Comparison of ENCODE assay signal across 12 cellular contexts in the genomic region with DNA sequence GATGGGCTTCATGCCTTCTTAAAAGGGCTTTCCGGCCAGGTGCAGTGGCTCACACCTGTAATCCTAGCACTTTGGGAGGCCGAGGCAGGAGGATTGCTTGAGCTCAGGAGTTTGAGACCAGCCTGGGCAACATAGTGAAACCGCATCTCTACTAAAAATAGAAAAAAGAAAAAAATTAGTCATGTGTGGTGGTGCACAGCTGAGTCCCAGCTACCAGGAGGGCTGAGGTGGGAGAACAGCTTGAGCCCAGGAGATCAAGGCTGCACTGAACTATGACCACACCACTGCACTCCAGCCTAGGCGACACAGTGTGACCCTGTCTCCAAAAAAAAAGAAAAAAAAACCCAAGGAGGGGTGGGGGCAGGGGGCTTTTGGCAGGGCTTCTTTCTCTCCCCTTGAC. TPM values are rescaled to one million over a fixed set of nuclear protein-coding genes. Genes with fewer than 3 reads are reported as not detected.
DNase-seq lines count a peak whose midpoint lies in the region; ATAC-seq and TF ChIP-seq lines count a peak whose summit lies in the region.
"Had no signal": no experiment of that assay in that cellular context is flagged by ENCODE, and none has a peak within 500 bp of the region (broad histone marks: within the 10 kb centered on the region; RNA-seq: fewer than 3 reads in every experiment).

No MANE protein-coding gene starts in this region.

- H3K4me2 ChIP-seq in mesenchymal stem cell (ENCODE audit: low read length, poor library complexity, severe bottlenecking) = no peak overlapping the region
- H3K4me2 ChIP-seq: smooth muscle cell had no signal

- DNase-seq in CD14-positive monocyte (ENCODE audit: low spot score) (no peak), C1 segment of cervical spinal cord (lab: John Stamatoyannopoulos, UW) (no peak), mesenchymal stem cell (no peak), left lobe of liver (ENCODE audit: low spot score) (no peak), SIG-M5 treated with dmso at 0.1 percent for 504 hours (lab: John Stamatoyannopoulos, UW; ENCODE audit: unreplicated experiment) (no peak)
- DNase-seq: left ventricle myocardium inferior had no signal

- H3K23ac ChIP-seq in mesenchymal stem cell (ENCODE audit: low read length in 2 of 2) = no peak overlapping the region

- no peaks in the 10 kb centered on the region for H3K9me3 ChIP-seq in mesenchymal stem cell (ENCODE audit: control insufficient read depth, low read length)
- H3K9me3 ChIP-seq: left ventricle myocardium inferior had no signal

- no peak overlapping the region for H2AK5ac ChIP-seq in mesenchymal stem cell (ENCODE audit: low read length, severe bottlenecking)

- intact Hi-C loops in CD14-positive monocyte (cut with micrococcal nuclease) = loop anchor here in 1 of 2 donors (5.0 kb wide), 1 partner anchor 36 kb away; no protein-coding TSS in a partner anchor

- peaks cover 41% of the 10 kb centered on the region for H3K79me1 ChIP-seq in mesenchymal stem cell (replicated peaks; ENCODE audit: low read length, poor library complexity, severe bottlenecking)

- no peak overlapping the region for H3K18ac ChIP-seq in mesenchymal stem cell (ENCODE audit: low read depth in 1 of 2, low read length in 2 of 2)

- H2BK15ac ChIP-seq in mesenchymal stem cell (ENCODE audit: low read depth, poor library complexity, severe bottlenecking) = no peak overlapping the region

- H3K4me1 Mint-ChIP-seq in CD14-positive monocyte = peaks cover 55% of the 10 kb centered on the region

- 100% methylated on average over 2 of the region's 4 CpGs for WGBS in mesenchymal stem cell

- no peak overlapping the region for H2BK5ac ChIP-seq in mesenchymal stem cell (ENCODE audit: low read depth, low read length, poor library complexity, severe bottlenecking)

- no peaks in the 10 kb centered on the region for H3K27me3 ChIP-seq in mesenchymal stem cell (ENCODE audit: control insufficient read depth in 1 of 2, insufficient read depth in 1 of 2, low read length in 2 of 2)

- ATAC-seq in GM19043 (IDR thresholded peaks at IDR 0.05; ENCODE audit: low read depth, unreplicated experiment) = peak; percentile 87
- peak; percentile 63 for ATAC-seq in HG02623 (IDR thresholded peaks at IDR 0.05; ENCODE audit: unreplicated experiment)
- peak; percentile 57 for ATAC-seq in HG03565 (IDR thresholded peaks at IDR 0.05; ENCODE audit: unreplicated experiment)
- ATAC-seq in left lobe of liver = no peak
- ATAC-seq: Right ventricle myocardium inferior had no signal

- H3K27ac ChIP-seq in mesenchymal stem cell (ENCODE audit: low read length, poor library complexity, severe bottlenecking) = no peak overlapping the region
- H3K27ac ChIP-seq: left ventricle myocardium inferior had no signal

- H3K36me3 ChIP-seq in mesenchymal stem cell (ENCODE audit: control insufficient read depth in 1 of 2, insufficient read depth in 2 of 2, low read depth in 1 of 2, low read length in 2 of 2) = peaks cover 39 to 90% of the 10 kb centered on the region in 2 experiments

- H3K27ac Mint-ChIP-seq in CD14-positive monocyte = peak overlapping the region; percentile 84 to 96 (median 94)
- H3K27ac Mint-ChIP-seq: brain had no signal

- no peak overlapping the region for H2AFZ ChIP-seq in mesenchymal stem cell (ENCODE audit: low read depth, low read length)

- H3K14ac ChIP-seq in mesenchymal stem cell (ENCODE audit: low read length in 2 of 2) = no peak overlapping the region

- H4K91ac ChIP-seq in mesenchymal stem cell (ENCODE audit: low read length) = no peak overlapping the region

- no peak overlapping the region for H3K9ac ChIP-seq in mesenchymal stem cell (ENCODE audit: low read length)

- H2BK120ac ChIP-seq in mesenchymal stem cell (ENCODE audit: low read depth, low read length) = no peak overlapping the region

- no peaks in the 10 kb centered on the region for H3K9me3 Mint-ChIP-seq in CD14-positive monocyte
- H3K9me3 Mint-ChIP-seq: brain had no signal

- no peak overlapping the region for H3K4ac ChIP-seq in mesenchymal stem cell (ENCODE audit: low read depth in 1 of 2, low read length in 2 of 2)

- H3K36me3 Mint-ChIP-seq in CD14-positive monocyte = peaks cover 58 to 76% of the 10 kb centered on the region in 2 donors

- H3K4me1 ChIP-seq in mesenchymal stem cell (ENCODE audit: control insufficient read depth, insufficient read depth, low read depth, low read length) = peaks cover 12% of the 10 kb centered on the region

- H3K4me3 Mint-ChIP-seq in CD14-positive monocyte = no peak overlapping the region

- no peaks in the 10 kb centered on the region for H3K27me3 Mint-ChIP-seq in CD14-positive monocyte (ENCODE audit: low read depth in 3 of 3)
- H3K27me3 Mint-ChIP-seq: brain had no signal

- H3K4me3 ChIP-seq in mesenchymal stem cell (ENCODE audit: insufficient read depth in 1 of 2, low read depth in 1 of 2, low read length in 2 of 2) = no peak overlapping the region
- H3K4me3 ChIP-seq: left ventricle myocardium inferior, smooth muscle cell had no signal

- no peak overlapping the region for H2BK12ac ChIP-seq in mesenchymal stem cell (ENCODE audit: low read length in 2 of 2)

- TF ChIP-seq CTCF in CD14-positive monocyte (IDR thresholded peaks at IDR 0.05) = no peak

- no peak overlapping the region for H4K8ac ChIP-seq in mesenchymal stem cell (ENCODE audit: low read length)

RNA-seq across cellular contexts. Expression of gene CARS2, which starts 7.2 kb away (rescaled TPM):
- 100 to 1,000 TPM; 130 to 227 TPM for polyA plus RNA-seq in CD14-positive monocyte
- polyA plus RNA-seq in mesenchymal stem cell (2013, experiment 1 of 2) = 49.5 TPM
- 46.4 TPM for polyA plus RNA-seq in mesenchymal stem cell (2013, experiment 2 of 2)
- 33.9 TPM for total RNA-seq in left lobe of liver

RNA-seq across cellular contexts. Expression of gene ING1, which starts 14.8 kb away (rescaled TPM):
- polyA plus RNA-seq in CD14-positive monocyte = 10 to 100 TPM in 1 of 2 donors, 1 to 10 TPM in 1; 8.4 to 11.8 TPM
- polyA plus RNA-seq in mesenchymal stem cell (2013, experiment 1 of 2) = 12.8 TPM
- 12.5 TPM for polyA plus RNA-seq in mesenchymal stem cell (2013, experiment 2 of 2)
- 15.2 TPM for total RNA-seq in left lobe of liver
